In genomic region chr4:127124919-127125318, GRCh38 we compare ENCODE assay signal across 12 cellular contexts.
DNase-seq lines count a peak whose midpoint lies in the region; ATAC-seq, FAIRE-seq and TF ChIP-seq lines count a peak whose summit lies in the region.
"Had no signal": no experiment of that assay in that cellular context is flagged by ENCODE, and none has a peak within 500 bp of the region (broad histone marks: within the 10 kb centered on the region; RNA-seq: fewer than 3 reads in every experiment).

No MANE protein-coding gene starts in this region.

- no TSS peak for BruUV-seq in K562 (replicated peaks; lab: Mats Ljungman, UMichigan)

- in situ Hi-C loops in K562 (cut with MboI), result no loop called here

- CTCF ChIA-PET in BJ (lab: Yijun Ruan, JAX) (interaction anchor here (0.6 to 1.6 kb wide), 5 partner anchors 12 to 360 kb away, joined by 3 to 7 read pairs (median 3); no protein-coding TSS in a partner anchor), K562 (lab: Yijun Ruan, JAX; ENCODE audit: low intra/inter-chr PET ratio) (interaction anchor here (0.6 kb wide), 2 partner anchors 415 to 1332 kb away, joined by 3 read pairs; no protein-coding TSS in a partner anchor), RWPE1 (lab: Yijun Ruan, JAX) (interaction anchor here (0.5 to 0.8 kb wide), 3 partner anchors 166 to 576 kb away, joined by 3 read pairs; no protein-coding TSS in a partner anchor)

- H3K9me3 ChIP-seq in K562 (replicated peaks; ENCODE audit: control insufficient read depth, insufficient read depth, low read depth, low read length), result no peaks in the 10 kb centered on the region

- H3K27ac ChIP-seq in K562 (ENCODE audit: extremely low read depth, low read depth, low read length) (no peak overlapping the region), RWPE1 (no peak overlapping the region)
- H3K27ac ChIP-seq: HL-60 had no signal

- no peak for TF ChIP-seq POLR2A in K562 (conservative IDR thresholded peaks at IDR 0.05)

- FAIRE-seq in K562 (lab: Jason Lieb, UNC), result peak; percentile 44

- ATAC-seq in K562 (peak; percentile 76), HG02678 (IDR thresholded peaks at IDR 0.05; ENCODE audit: unreplicated experiment) (no peak)

- H3K9ac ChIP-seq in K562 (ENCODE audit: insufficient read depth in 1 of 2, low read depth in 2 of 2, low read length in 2 of 2), result no peak overlapping the region

- intact Hi-C loops in K562 (cut with micrococcal nuclease), result no loop called here

- no peak overlapping the region for H2AFZ ChIP-seq in K562 (ENCODE audit: low read depth, low read length)

- WGBS in K562 (ENCODE audit: insufficient coverage, low coverage, missing lambda C conversion rate), result 40% methylated on average over 2 of the region's 2 CpGs

- no peaks in the 10 kb centered on the region for H4K20me1 ChIP-seq in K562 (replicated peaks; ENCODE audit: control insufficient read depth, insufficient read depth, low read length)

- DNase-seq in BJ (ENCODE audit: low read depth) (no peak), LHCN-M2 (ENCODE audit: low read depth) (peak; percentile 10), K562 (ENCODE audit: extremely low read depth in 1 of 4, low spot score in 3 of 4) (peak in 1 of 4 experiments; percentile 11), left kidney (ENCODE audit: low read depth, low spot score) (peak; percentile 7), SKM-1 treated with dmso at 0.1 percent for 144 hours (lab: John Stamatoyannopoulos, UW; ENCODE audit: unreplicated experiment) (no peak), RWPE1 (ENCODE audit: low spot score) (no peak)
- DNase-seq in stimulated activated CD4-positive, alpha-beta T cell treated with anti-CD3 and anti-CD28 coated beads, Interleukin-1b, Interleukin-23, amount 100 ng/mL, for 48 hours, result no peak
- DNase-seq: activated CD4-positive, alpha-beta T cell treated with anti-CD3 and anti-CD28 coated beads for 48 hours; activated gamma-delta T cell treated with Interleukin-2 at 50 U/mL for 16 hours; DMS153 had no signal

- no peak for TF ChIP-seq EP300 in K562 (IDR thresholded peaks at IDR 0.05; ENCODE audit: low read length)

- H3K9me1 ChIP-seq in K562 (ENCODE audit: control insufficient read depth, insufficient read depth, low read length), result no peaks in the 10 kb centered on the region

- H3K79me2 ChIP-seq in K562 (ENCODE audit: control insufficient read depth, insufficient read depth, low read length), result no peaks in the 10 kb centered on the region

- H3K36me3 ChIP-seq in BJ (ENCODE audit: control insufficient read depth, insufficient read depth, low read length), result no peaks in the 10 kb centered on the region
- H3K36me3 ChIP-seq in K562 (ENCODE audit: control insufficient read depth, insufficient read depth, low read length), result no peaks in the 10 kb centered on the region

- H3K4me1 ChIP-seq in K562 (replicated peaks in 1 of 2; ENCODE audit: control insufficient read depth in 2 of 2, insufficient read depth in 2 of 2, low read length in 2 of 2), result no peaks in the 10 kb centered on the region

- POLR2A ChIA-PET in BJ (lab: Charles Lee), result no interaction called here
- POLR2A ChIA-PET in K562 (lab: Yijun Ruan, JAX), result no interaction called here
- POLR2A ChIA-PET in RWPE1 (lab: Yijun Ruan, JAX; ENCODE audit: low non-redundant PET), result no interaction called here

- peak; percentile 8 to 54; a peak in 2 of 4 replicates for TF ChIP-seq RAD21 in K562 (CRISPR knock-in tag; conservative IDR thresholded peaks at IDR 0.05 in 1 of 2, IDR thresholded peaks at IDR 0.05 in 1 of 2)

- H3K27me3 ChIP-seq in BJ (ENCODE audit: control insufficient read depth, insufficient read depth, low read length) (no peaks in the 10 kb centered on the region), K562 (ENCODE audit: control insufficient read depth in 2 of 2, insufficient read depth in 2 of 2, low read length in 2 of 2) (no peaks in the 10 kb centered on the region)

- H3K4me3 ChIP-seq in BJ (ENCODE audit: low read depth, low read length) (no peak overlapping the region), K562 (no peak overlapping the region)

- TF ChIP-seq CTCF in BJ (IDR thresholded peaks at IDR 0.05; ENCODE audit: insufficient read depth, low read depth, low read length) (peak; percentile 29; the same call in 1 of the 2 replicates), K562 (IDR thresholded peaks at IDR 0.05 in 2 of 3, conservative IDR thresholded peaks at IDR 0.05 in 1 of 3; ENCODE audit: insufficient read depth in 2 of 3, low read depth in 1 of 3, low read length in 3 of 3) (peak; percentile 14 to 36 (median 15); a peak in 3 of 6 replicates), RWPE1 (conservative IDR thresholded peaks at IDR 0.05; ENCODE audit: low read depth) (no peak)

- H3K4me2 ChIP-seq in K562 (ENCODE audit: insufficient read depth, low read length), result no peak overlapping the region

TF ChIP-seq in K562, 482 proteins besides CTCF, POLR2A, EP300 and RAD21:
- TF ChIP-seq ETV6 (IDR thresholded peaks at IDR 0.05; ENCODE audit: borderline replicate concordance in 1 of 2, low read depth in 2 of 2, low read length in 1 of 2) (no peak), ETV6 (CRISPR knock-in tag; IDR thresholded peaks at IDR 0.05; ENCODE audit: borderline replicate concordance) (no peak)

Comparison
In these comparisons a context has a peak if more than half of its experiments do, and no peak if none do; other contexts are left out.
1. DNase-seq: peak in LHCN-M2 (single experiment) and left kidney (single experiment); none in BJ (single experiment), SKM-1 treated with dmso at 0.1 percent for 144 hours (single experiment), stimulated activated CD4-positive, alpha-beta T cell treated with anti-CD3 and anti-CD28 coated beads, Interleukin-1b, Interleukin-23, amount 100 ng/mL, for 48 hours (single experiment) and RWPE1 (single experiment).